In the genomic region with DNA sequence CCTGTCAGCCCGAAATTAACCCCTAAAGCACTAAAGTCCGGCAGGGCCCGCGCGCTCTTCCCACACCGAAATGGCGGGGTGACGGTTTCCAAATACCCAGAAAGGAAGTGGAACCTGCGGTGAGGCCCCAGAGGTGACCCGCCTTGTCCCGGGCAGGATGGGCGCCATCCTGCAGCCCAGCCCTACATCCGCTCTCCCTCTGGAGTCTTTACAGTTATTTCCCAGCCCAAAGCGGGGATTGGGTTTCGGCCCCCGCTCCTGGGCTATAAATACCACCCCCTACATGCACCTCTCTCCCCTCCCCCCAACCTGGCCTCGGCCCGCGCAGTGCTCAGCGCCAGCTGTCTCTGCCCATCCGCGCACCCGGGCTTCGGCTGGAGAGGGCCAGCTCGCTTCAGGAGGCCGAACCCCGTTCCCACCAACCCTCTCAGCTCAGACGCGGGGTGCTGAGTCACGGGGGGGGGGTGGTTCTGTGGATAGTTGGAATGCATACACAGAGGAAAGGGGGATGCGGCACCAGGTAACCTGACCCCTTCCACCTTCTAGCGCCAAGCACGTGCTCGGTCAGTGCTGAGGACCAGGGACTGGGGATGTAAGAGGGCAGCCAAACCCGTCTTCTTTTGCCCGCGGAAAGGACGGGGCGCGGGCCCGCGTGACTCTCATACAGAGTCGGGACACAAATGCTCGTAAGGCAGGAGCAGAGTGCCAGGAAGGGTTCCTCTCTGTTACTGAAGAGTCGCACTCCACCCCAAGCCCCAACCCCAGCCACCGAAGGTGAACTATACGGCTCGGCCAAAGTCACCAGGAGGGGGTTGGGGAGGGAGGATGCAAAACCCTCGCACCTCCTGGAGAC, we compare ENCODE assay signal across 8 cellular contexts. TPM values are rescaled to one million over a fixed set of nuclear protein-coding genes. Genes with fewer than 3 reads are reported as not detected.
DNase-seq lines count a peak whose midpoint lies in the region; ATAC-seq and TF ChIP-seq lines count a peak whose summit lies in the region.

A gene (plus strand): TSS at position 344 of the 853 bp plus-strand sequence. CDS start 165 bp downstream, at position 509.

- CTCF ChIA-PET in PC-3 (lab: Charles Lee): no interaction called here

- no peaks in the 10 kb centered on the region for H3K27me3 Mint-ChIP-seq in activated naive CD4-positive, alpha-beta T cell treated with anti-CD3 and anti-CD28 coated beads, Interleukin-2, amount 50 U/mL, for 24 hours

- no peaks in the 10 kb centered on the region for H4K20me1 ChIP-seq in PC-3 (ENCODE audit: low read length)

- H3K4me2 ChIP-seq in PC-3 (ENCODE audit: low read length): peak within 1 kb of the TSS; percentile 90

- H3K27me3 ChIP-seq in PC-3 (ENCODE audit: low read length) (no peaks in the 10 kb centered on the region), heart left ventricle (peaks cover 0 to 19% (median 0%) of the 10 kb centered on the region in 9 donors)

- H3K9me3 Mint-ChIP-seq in activated naive CD4-positive, alpha-beta T cell treated with anti-CD3 and anti-CD28 coated beads, Interleukin-2, amount 50 U/mL, for 24 hours: no peaks in the 10 kb centered on the region

- H3K79me2 ChIP-seq in PC-3 (ENCODE audit: low read length): peaks cover 31% of the 10 kb centered on the region

- H3K36me3 ChIP-seq in PC-3 (ENCODE audit: low read depth, low read length) (peaks cover 9% of the 10 kb centered on the region), heart left ventricle (peaks cover 0 to 31% (median 16%) of the 10 kb centered on the region in 9 donors)

- H3K27ac ChIP-seq in PC-3 (ENCODE audit: low read length) (peak within 1 kb of the TSS; percentile 33), heart left ventricle (peak within 1 kb of the TSS; percentile 7 to 91 (median 87))

- ATAC-seq in HG02852 (IDR thresholded peaks at IDR 0.05; ENCODE audit: unreplicated experiment): peak; percentile 21
- ATAC-seq in PC-3: peak; percentile 10
- peak; percentile 4 to 59 (median 31) for ATAC-seq in heart left ventricle
- no peak for ATAC-seq in HG03457 (IDR thresholded peaks at IDR 0.05; ENCODE audit: unreplicated experiment)

- peaks cover 56% of the 10 kb centered on the region for H3K4me1 Mint-ChIP-seq in activated naive CD4-positive, alpha-beta T cell treated with anti-CD3 and anti-CD28 coated beads, Interleukin-2, amount 50 U/mL, for 24 hours

- no peaks in the 10 kb centered on the region for H3K9me3 ChIP-seq in PC-3 (ENCODE audit: low read length)
- H3K9me3 ChIP-seq in heart left ventricle: no peaks in the 10 kb centered on the region

- peak within 1 kb of the TSS; percentile 79 for H2AFZ ChIP-seq in PC-3 (ENCODE audit: low read length)

- peak within 1 kb of the TSS; percentile 87 for H3K4me3 Mint-ChIP-seq in activated naive CD4-positive, alpha-beta T cell treated with anti-CD3 and anti-CD28 coated beads, Interleukin-2, amount 50 U/mL, for 24 hours

- H3K4me3 ChIP-seq in PC-3 (ENCODE audit: low read length) (peak within 1 kb of the TSS; percentile 74), heart left ventricle (peak within 1 kb of the TSS; percentile 54 to 92 (median 74))

- TF ChIP-seq POLR2A in heart left ventricle (IDR thresholded peaks at IDR 0.05): no peak

- H3K4me1 ChIP-seq in PC-3 (ENCODE audit: insufficient read depth, low read length) (peaks cover 47% of the 10 kb centered on the region), heart left ventricle (peaks cover 6 to 65% (median 44%) of the 10 kb centered on the region in 12 donors)

- intact Hi-C loops in PC-3 (cut with micrococcal nuclease) (loop anchor here (1.0 kb wide), 1 partner anchor 134 kb away; a partner anchor contains a TSS), heart left ventricle (cut with DNase I) (loop anchor here in 1 of 10 donors (2.0 kb wide), 1 partner anchor 26 kb away; a partner anchor contains a TSS)

- H3K36me3 Mint-ChIP-seq in activated naive CD4-positive, alpha-beta T cell treated with anti-CD3 and anti-CD28 coated beads, Interleukin-2, amount 50 U/mL, for 24 hours: peaks cover 16% of the 10 kb centered on the region

- BruUV-seq in PC-3 (replicated peaks; lab: Mats Ljungman, UMichigan): TSS peak; percentile 64

- POLR2A ChIA-PET in PC-3 (lab: Charles Lee; ENCODE audit: unreplicated experiment): interaction anchor here (0.5 to 0.6 kb wide), 4 partner anchors 21 to 647 kb away, joined by 3 to 23 read pairs (median 8); no protein-coding TSS in a partner anchor

- peak within 1 kb of the TSS; percentile 62 for H3K9ac ChIP-seq in PC-3 (ENCODE audit: low read length)

- peaks cover 5% of the 10 kb centered on the region for H3F3A ChIP-seq in PC-3 (ENCODE audit: low read length, unreplicated experiment)

- H3K27ac Mint-ChIP-seq in activated naive CD4-positive, alpha-beta T cell treated with anti-CD3 and anti-CD28 coated beads, Interleukin-2, amount 50 U/mL, for 24 hours: peak within 1 kb of the TSS; percentile 96

- H3K9me2 ChIP-seq in PC-3 (replicated peaks; ENCODE audit: low read length): no peaks in the 10 kb centered on the region

- TF ChIP-seq CTCF in PC-3 (conservative IDR thresholded peaks at IDR 0.05; ENCODE audit: low read depth, low read length) (no peak), heart left ventricle (IDR thresholded peaks at IDR 0.05) (no peak)

- WGBS in heart left ventricle, 4 donors: 2% methylated on average over 40 to 49 of the region's 49 CpGs

- DNase-seq in NCI-H2029 (lab: John Stamatoyannopoulos, UW) (peak; percentile 24), NCI-H2029 treated with DMSO at 0.1 percent for 48 hours (lab: John Stamatoyannopoulos, UW) (no peak), PC-3 (peak; percentile 42), heart left ventricle (peak; percentile 43 to 75 (median 48)), pons (ENCODE audit: low spot score) (peak; percentile 11)

RNA-seq across cellular contexts. Expression of the gene that starts here (rescaled TPM):
- total RNA-seq in PC-3 (2014; rRNA removed) (not detected in 2 replicates), heart left ventricle (not detected)
- polyA plus RNA-seq in heart left ventricle: not detected

Comparison
In these comparisons a context has a peak if more than half of its experiments do, and no peak if none do; other contexts are left out.
1. Peak in DNase-seq, ATAC-seq, H3K4me3 ChIP-seq, H3K27ac ChIP-seq, H3K9ac ChIP-seq and H3K4me2 ChIP-seq in PC-3; RNA of the gene not detected or under 1 TPM.
2. Peak in DNase-seq, ATAC-seq, H3K4me3 ChIP-seq and H3K27ac ChIP-seq in heart left ventricle; RNA of the gene not detected or under 1 TPM.